Comparison of ENCODE assay signal across 1 cellular context in genomic region chr1:31155216-31155806, GRCh38.
TF ChIP-seq lines count a peak whose summit lies in the region.

No MANE protein-coding gene starts in this region.

TF ChIP-seq in K562, 482 proteins besides CTCF, POLR2A, EP300 and RAD21 (continued from another document and continues in another):
- TF ChIP-seq ZMIZ1 (IDR thresholded peaks at IDR 0.05; ENCODE audit: low read depth in 2 of 2, low read length in 2 of 2): 0 out of 4 replicates have a peak, but pooled peaks of 1 of the 2 experiments have one; percentile 10
- TF ChIP-seq ELF1 (tag; IDR thresholded peaks at IDR 0.05): peak; percentile 81
- 0 out of 2 replicates have a peak, but pooled peaks have one; percentile 12 for TF ChIP-seq SMAD3 (CRISPR knock-in tag; conservative IDR thresholded peaks at IDR 0.05)
- no peak for TF ChIP-seq PTTG1 (tag; IDR thresholded peaks at IDR 0.05; ENCODE audit: low read depth)
- TF ChIP-seq SMARCC2 (IDR thresholded peaks at IDR 0.05; ENCODE audit: low read depth): no peak
- peak; percentile 53; the same call in 1 of the 2 replicates for TF ChIP-seq ZBTB40 (IDR thresholded peaks at IDR 0.05)
- no peak for TF ChIP-seq ZBTB40 (CRISPR knock-in tag; IDR thresholded peaks at IDR 0.05)
- TF ChIP-seq AFF4 (CRISPR knock-in tag; IDR thresholded peaks at IDR 0.05): peak; percentile 55; the same call in 1 of the 2 replicates
- 0 out of 2 replicates have a peak, but pooled peaks have one; percentile 15 for TF ChIP-seq JUNB (CRISPR knock-in tag; conservative IDR thresholded peaks at IDR 0.05)
- TF ChIP-seq ZNF12 (CRISPR knock-in tag; IDR thresholded peaks at IDR 0.05): no peak
- no peak for TF ChIP-seq EZH2 (IDR thresholded peaks at IDR 0.05; ENCODE audit: borderline replicate concordance, low read depth, low read length)
- peak; percentile 82 for TF ChIP-seq ZBTB17 (CRISPR knock-in tag; IDR thresholded peaks at IDR 0.05)
- peak; percentile 86 to 88 for TF ChIP-seq NRF1 (conservative IDR thresholded peaks at IDR 0.05 in 1 of 2, IDR thresholded peaks at IDR 0.05 in 1 of 2)
- peak; percentile 89 for TF ChIP-seq SAFB (IDR thresholded peaks at IDR 0.05; ENCODE audit: borderline replicate concordance, low read depth, low read length)
- TF ChIP-seq MNT (conservative IDR thresholded peaks at IDR 0.05): peak; percentile 100
- TF ChIP-seq ESRRA (IDR thresholded peaks at IDR 0.05; ENCODE audit: borderline replicate concordance, low read depth): peak; percentile 64; the same call in 1 of the 2 replicates
- peak; percentile 49 for TF ChIP-seq CREM (IDR thresholded peaks at IDR 0.05; ENCODE audit: low read depth)
- TF ChIP-seq EHMT2 (IDR thresholded peaks at IDR 0.05): no peak
- TF ChIP-seq ASH1L (IDR thresholded peaks at IDR 0.05; ENCODE audit: borderline replicate concordance, low read depth, partially characterized antibody): no peak
- peak; percentile 73; the same call in 1 of the 2 replicates for TF ChIP-seq PHF8 (IDR thresholded peaks at IDR 0.05; ENCODE audit: borderline replicate concordance, low read length)
- peak; percentile 86 for TF ChIP-seq KDM5B (IDR thresholded peaks at IDR 0.05; ENCODE audit: insufficient replicate concordance, low read depth, low read length)
- TF ChIP-seq XRCC4 (IDR thresholded peaks at IDR 0.05; ENCODE audit: extremely low read depth, insufficient read depth, insufficient read length): no peak
- peak; percentile 99 for TF ChIP-seq ZBTB7A (IDR thresholded peaks at IDR 0.05; ENCODE audit: borderline replicate concordance, control insufficient read depth, low read depth, low read length)
- peak; percentile 4; the same call in 1 of the 2 replicates for TF ChIP-seq JUND (IDR thresholded peaks at IDR 0.05; ENCODE audit: borderline replicate concordance, low read depth, low read length)
- TF ChIP-seq JUND (tag; IDR thresholded peaks at IDR 0.05; ENCODE audit: borderline replicate concordance, low read depth, low read length): no peak
- TF ChIP-seq ETS1 (conservative IDR thresholded peaks at IDR 0.05; ENCODE audit: control insufficient read depth, low read depth, low read length): peak; percentile 84
- peak; percentile 88 for TF ChIP-seq CREB3L1 (IDR thresholded peaks at IDR 0.05; ENCODE audit: borderline replicate concordance, low read depth)
- TF ChIP-seq POLR2G (IDR thresholded peaks at IDR 0.05; ENCODE audit: low read depth, low read length): peak; percentile 84
- TF ChIP-seq CHD2 (IDR thresholded peaks at IDR 0.05; ENCODE audit: low read depth, low read length): no peak
- TF ChIP-seq HMGXB4 (CRISPR knock-in tag; IDR thresholded peaks at IDR 0.05): peak; percentile 31; the same call in 1 of the 2 replicates
- TF ChIP-seq GATAD2B (IDR thresholded peaks at IDR 0.05; ENCODE audit: borderline replicate concordance): peak; percentile 71; the same call in 1 of the 2 replicates
- peak; percentile 88 for TF ChIP-seq E2F3 (CRISPR knock-in tag; IDR thresholded peaks at IDR 0.05)
- peak; percentile 96 for TF ChIP-seq RB1 (IDR thresholded peaks at IDR 0.05; ENCODE audit: low read depth)
- peak; percentile 68 for TF ChIP-seq HNRNPH1 (optimal IDR thresholded peaks at IDR 0.05; ENCODE audit: low read depth, low read length)
- peak; percentile 91 for TF ChIP-seq EGR1 (conservative IDR thresholded peaks at IDR 0.05)
